Comparison of ENCODE assay signal across 1 cellular context in genomic region chr7:103984050-103984449, GRCh38.
TF ChIP-seq lines count a peak whose summit lies in the region.

No MANE protein-coding gene starts in this region.

TF ChIP-seq in HepG2, 621 proteins besides CTCF, POLR2A, EP300 and RAD21 (continued from another document):
- TF ChIP-seq FOXA1 (IDR thresholded peaks at IDR 0.05) (no peak), FOXA1 (CRISPR knock-in tag; IDR thresholded peaks at IDR 0.05) (no peak), ZNF773 (CRISPR knock-in tag; IDR thresholded peaks at IDR 0.05; ENCODE audit: borderline replicate concordance) (no peak)
